ENCODE assay signal across 1 cellular context in the genomic region with DNA sequence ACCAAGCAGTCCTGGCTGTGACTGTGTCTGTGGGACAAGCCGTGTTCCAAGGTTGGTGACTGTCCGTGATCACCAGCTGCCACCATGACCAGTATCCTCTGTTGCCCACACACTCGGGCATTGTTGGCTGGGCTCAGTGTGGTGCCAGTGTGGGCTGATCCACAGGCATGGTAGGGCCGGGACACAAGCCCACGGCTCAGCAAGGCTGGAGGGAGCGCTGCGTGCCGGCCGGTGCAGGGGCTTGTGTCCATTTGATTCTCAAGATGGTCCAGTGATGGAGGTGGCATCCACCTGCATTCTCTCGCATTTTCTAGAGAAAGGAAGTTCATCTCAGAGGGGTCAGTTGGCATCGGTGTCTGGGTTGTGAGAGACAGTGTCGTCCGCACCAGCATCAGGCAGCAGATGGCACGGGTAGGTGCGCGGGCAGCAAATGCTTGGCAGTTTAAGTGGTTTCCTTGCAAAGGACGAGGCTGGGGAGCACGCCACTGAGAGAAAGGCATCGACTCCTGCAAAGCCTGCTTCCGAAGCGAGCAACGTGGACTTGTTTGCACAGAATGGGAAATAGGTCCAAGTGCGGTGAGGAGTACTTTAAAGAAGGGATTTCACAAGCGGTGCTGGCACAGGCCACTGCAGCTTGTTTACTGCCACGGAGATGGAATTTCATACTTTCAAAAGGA.
TF ChIP-seq lines count a peak whose summit lies in the region.

No MANE protein-coding gene starts in this region.

TF ChIP-seq in HepG2, 621 proteins besides CTCF, POLR2A, EP300 and RAD21 (continued from another document and continues in another):
- TF ChIP-seq, protein P1, sequence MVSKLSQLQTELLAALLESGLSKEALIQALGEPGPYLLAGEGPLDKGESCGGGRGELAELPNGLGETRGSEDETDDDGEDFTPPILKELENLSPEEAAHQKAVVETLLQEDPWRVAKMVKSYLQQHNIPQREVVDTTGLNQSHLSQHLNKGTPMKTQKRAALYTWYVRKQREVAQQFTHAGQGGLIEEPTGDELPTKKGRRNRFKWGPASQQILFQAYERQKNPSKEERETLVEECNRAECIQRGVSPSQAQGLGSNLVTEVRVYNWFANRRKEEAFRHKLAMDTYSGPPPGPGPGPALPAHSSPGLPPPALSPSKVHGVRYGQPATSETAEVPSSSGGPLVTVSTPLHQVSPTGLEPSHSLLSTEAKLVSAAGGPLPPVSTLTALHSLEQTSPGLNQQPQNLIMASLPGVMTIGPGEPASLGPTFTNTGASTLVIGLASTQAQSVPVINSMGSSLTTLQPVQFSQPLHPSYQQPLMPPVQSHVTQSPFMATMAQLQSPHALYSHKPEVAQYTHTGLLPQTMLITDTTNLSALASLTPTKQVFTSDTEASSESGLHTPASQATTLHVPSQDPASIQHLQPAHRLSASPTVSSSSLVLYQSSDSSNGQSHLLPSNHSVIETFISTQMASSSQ (IDR thresholded peaks at IDR 0.05; ENCODE audit: low read depth) = no peak
- TF ChIP-seq, protein P1 (CRISPR knock-in tag; IDR thresholded peaks at IDR 0.05; ENCODE audit: borderline replicate concordance) = 0 out of 2 replicates have a peak, but pooled peaks have one; percentile 20
- TF ChIP-seq, protein P2, sequence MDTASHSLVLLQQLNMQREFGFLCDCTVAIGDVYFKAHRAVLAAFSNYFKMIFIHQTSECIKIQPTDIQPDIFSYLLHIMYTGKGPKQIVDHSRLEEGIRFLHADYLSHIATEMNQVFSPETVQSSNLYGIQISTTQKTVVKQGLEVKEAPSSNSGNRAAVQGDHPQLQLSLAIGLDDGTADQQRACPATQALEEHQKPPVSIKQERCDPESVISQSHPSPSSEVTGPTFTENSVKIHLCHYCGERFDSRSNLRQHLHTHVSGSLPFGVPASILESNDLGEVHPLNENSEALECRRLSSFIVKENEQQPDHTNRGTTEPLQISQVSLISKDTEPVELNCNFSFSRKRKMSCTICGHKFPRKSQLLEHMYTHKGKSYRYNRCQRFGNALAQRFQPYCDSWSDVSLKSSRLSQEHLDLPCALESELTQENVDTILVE (CRISPR knock-in tag; IDR thresholded peaks at IDR 0.05) = no peak
- no peak for TF ChIP-seq STAG1 (CRISPR knock-in tag; IDR thresholded peaks at IDR 0.05)
- no peak for TF ChIP-seq SAFB2 (CRISPR knock-in tag; IDR thresholded peaks at IDR 0.05; ENCODE audit: borderline replicate concordance, low read depth)
- no peak for TF ChIP-seq EEA1 (CRISPR knock-in tag; IDR thresholded peaks at IDR 0.05; ENCODE audit: borderline replicate concordance)
- no peak for TF ChIP-seq ZNF12 (CRISPR knock-in tag; IDR thresholded peaks at IDR 0.05)
- TF ChIP-seq ZNF468 (CRISPR knock-in tag; IDR thresholded peaks at IDR 0.05) = no peak
- no peak for TF ChIP-seq ERF (CRISPR knock-in tag; IDR thresholded peaks at IDR 0.05)
- TF ChIP-seq PHF8 (CRISPR knock-in tag; IDR thresholded peaks at IDR 0.05) = no peak
- TF ChIP-seq SAP130 (CRISPR knock-in tag; IDR thresholded peaks at IDR 0.05; ENCODE audit: low read depth) = peak; percentile 36; the same call in 1 of the 2 replicates
- TF ChIP-seq EED (CRISPR knock-in tag; IDR thresholded peaks at IDR 0.05) = no peak
- 0 out of 2 replicates have a peak, but pooled peaks have one; percentile 3 for TF ChIP-seq SMC3 (IDR thresholded peaks at IDR 0.05; ENCODE audit: low read length)
- TF ChIP-seq ZNF44 (CRISPR knock-in tag; IDR thresholded peaks at IDR 0.05) = no peak
- TF ChIP-seq SATB2 (CRISPR knock-in tag; IDR thresholded peaks at IDR 0.05) = no peak
- TF ChIP-seq ZNF136 (CRISPR knock-in tag; IDR thresholded peaks at IDR 0.05; ENCODE audit: low read depth) = no peak
- 0 out of 2 replicates have a peak, but pooled peaks have one; percentile 39 for TF ChIP-seq ZSCAN9 (CRISPR knock-in tag; IDR thresholded peaks at IDR 0.05; ENCODE audit: borderline replicate concordance)
- no peak for TF ChIP-seq ZEB1 (IDR thresholded peaks at IDR 0.05; ENCODE audit: insufficient replicate concordance, low read depth)
- no peak for TF ChIP-seq JUN (CRISPR knock-in tag; IDR thresholded peaks at IDR 0.05)
- no peak for TF ChIP-seq ZNF737 (CRISPR knock-in tag; IDR thresholded peaks at IDR 0.05; ENCODE audit: borderline replicate concordance)
- no peak for TF ChIP-seq REXO4 (CRISPR knock-in tag; IDR thresholded peaks at IDR 0.05; ENCODE audit: borderline replicate concordance)
- TF ChIP-seq, protein P3, sequence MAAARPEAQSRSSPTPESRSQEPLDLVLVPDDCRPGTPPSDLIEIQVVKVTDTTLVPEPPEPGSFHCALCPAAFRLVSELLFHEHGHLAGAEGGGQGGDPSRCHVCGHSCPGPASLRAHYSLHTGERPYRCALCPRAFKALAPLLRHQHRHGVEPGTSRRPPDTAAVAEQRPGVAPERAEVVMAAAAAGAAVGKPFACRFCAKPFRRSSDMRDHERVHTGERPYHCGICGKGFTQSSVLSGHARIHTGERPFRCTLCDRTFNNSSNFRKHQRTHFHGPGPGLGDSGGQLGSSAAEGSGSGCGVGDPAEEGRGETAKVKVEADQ (CRISPR knock-in tag; IDR thresholded peaks at IDR 0.05; ENCODE audit: borderline replicate concordance) = no peak
- TF ChIP-seq CAMTA2 (CRISPR knock-in tag; IDR thresholded peaks at IDR 0.05; ENCODE audit: borderline replicate concordance) = no peak
- TF ChIP-seq MED8 (CRISPR knock-in tag; IDR thresholded peaks at IDR 0.05; ENCODE audit: insufficient replicate concordance) = no peak
- TF ChIP-seq FOXP1 (IDR thresholded peaks at IDR 0.05) = no peak
- peak; percentile 21; the same call in 1 of the 2 replicates for TF ChIP-seq FOXP1 (CRISPR knock-in tag; IDR thresholded peaks at IDR 0.05)
- TF ChIP-seq, protein P4, sequence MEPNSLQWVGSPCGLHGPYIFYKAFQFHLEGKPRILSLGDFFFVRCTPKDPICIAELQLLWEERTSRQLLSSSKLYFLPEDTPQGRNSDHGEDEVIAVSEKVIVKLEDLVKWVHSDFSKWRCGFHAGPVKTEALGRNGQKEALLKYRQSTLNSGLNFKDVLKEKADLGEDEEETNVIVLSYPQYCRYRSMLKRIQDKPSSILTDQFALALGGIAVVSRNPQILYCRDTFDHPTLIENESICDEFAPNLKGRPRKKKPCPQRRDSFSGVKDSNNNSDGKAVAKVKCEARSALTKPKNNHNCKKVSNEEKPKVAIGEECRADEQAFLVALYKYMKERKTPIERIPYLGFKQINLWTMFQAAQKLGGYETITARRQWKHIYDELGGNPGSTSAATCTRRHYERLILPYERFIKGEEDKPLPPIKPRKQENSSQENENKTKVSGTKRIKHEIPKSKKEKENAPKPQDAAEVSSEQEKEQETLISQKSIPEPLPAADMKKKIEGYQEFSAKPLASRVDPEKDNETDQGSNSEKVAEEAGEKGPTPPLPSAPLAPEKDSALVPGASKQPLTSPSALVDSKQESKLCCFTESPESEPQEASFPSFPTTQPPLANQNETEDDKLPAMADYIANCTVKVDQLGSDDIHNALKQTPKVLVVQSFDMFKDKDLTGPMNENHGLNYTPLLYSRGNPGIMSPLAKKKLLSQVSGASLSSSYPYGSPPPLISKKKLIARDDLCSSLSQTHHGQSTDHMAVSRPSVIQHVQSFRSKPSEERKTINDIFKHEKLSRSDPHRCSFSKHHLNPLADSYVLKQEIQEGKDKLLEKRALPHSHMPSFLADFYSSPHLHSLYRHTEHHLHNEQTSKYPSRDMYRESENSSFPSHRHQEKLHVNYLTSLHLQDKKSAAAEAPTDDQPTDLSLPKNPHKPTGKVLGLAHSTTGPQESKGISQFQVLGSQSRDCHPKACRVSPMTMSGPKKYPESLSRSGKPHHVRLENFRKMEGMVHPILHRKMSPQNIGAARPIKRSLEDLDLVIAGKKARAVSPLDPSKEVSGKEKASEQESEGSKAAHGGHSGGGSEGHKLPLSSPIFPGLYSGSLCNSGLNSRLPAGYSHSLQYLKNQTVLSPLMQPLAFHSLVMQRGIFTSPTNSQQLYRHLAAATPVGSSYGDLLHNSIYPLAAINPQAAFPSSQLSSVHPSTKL (CRISPR knock-in tag; IDR thresholded peaks at IDR 0.05) = peak; percentile 75
- no peak for TF ChIP-seq CREM (IDR thresholded peaks at IDR 0.05)
- no peak for TF ChIP-seq CREM (CRISPR knock-in tag; IDR thresholded peaks at IDR 0.05)
- TF ChIP-seq FOXA1 (IDR thresholded peaks at IDR 0.05) = no peak
- TF ChIP-seq FOXA1 (CRISPR knock-in tag; IDR thresholded peaks at IDR 0.05) = peak; percentile 46; the same call in 1 of the 2 replicates
- no peak for TF ChIP-seq ZNF83 (CRISPR knock-in tag; IDR thresholded peaks at IDR 0.05; ENCODE audit: borderline replicate concordance)
- TF ChIP-seq ELF4 (CRISPR knock-in tag; IDR thresholded peaks at IDR 0.05; ENCODE audit: borderline replicate concordance) = no peak
- TF ChIP-seq CC2D1A (CRISPR knock-in tag; IDR thresholded peaks at IDR 0.05) = no peak
- TF ChIP-seq SNRNP70 (IDR thresholded peaks at IDR 0.05; ENCODE audit: low read depth, low read length) = no peak
- TF ChIP-seq, protein P5, sequence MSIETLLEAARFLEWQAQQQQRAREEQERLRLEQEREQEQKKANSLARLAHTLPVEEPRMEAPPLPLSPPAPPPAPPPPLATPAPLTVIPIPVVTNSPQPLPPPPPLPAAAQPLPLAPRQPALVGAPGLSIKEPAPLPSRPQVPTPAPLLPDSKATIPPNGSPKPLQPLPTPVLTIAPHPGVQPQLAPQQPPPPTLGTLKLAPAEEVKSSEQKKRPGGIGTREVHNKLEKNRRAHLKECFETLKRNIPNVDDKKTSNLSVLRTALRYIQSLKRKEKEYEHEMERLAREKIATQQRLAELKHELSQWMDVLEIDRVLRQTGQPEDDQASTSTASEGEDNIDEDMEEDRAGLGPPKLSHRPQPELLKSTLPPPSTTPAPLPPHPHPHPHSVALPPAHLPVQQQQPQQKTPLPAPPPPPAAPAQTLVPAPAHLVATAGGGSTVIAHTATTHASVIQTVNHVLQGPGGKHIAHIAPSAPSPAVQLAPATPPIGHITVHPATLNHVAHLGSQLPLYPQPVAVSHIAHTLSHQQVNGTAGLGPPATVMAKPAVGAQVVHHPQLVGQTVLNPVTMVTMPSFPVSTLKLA (IDR thresholded peaks at IDR 0.05) = no peak
- no peak for TF ChIP-seq NR2F1 (CRISPR knock-in tag; IDR thresholded peaks at IDR 0.05)
- TF ChIP-seq ZNF34 (CRISPR knock-in tag; IDR thresholded peaks at IDR 0.05; ENCODE audit: borderline replicate concordance) = no peak
- no peak for TF ChIP-seq RFXAP (CRISPR knock-in tag; IDR thresholded peaks at IDR 0.05; ENCODE audit: borderline replicate concordance)
- no peak for TF ChIP-seq ZNF180 (CRISPR knock-in tag; IDR thresholded peaks at IDR 0.05; ENCODE audit: borderline replicate concordance, low read depth)
- TF ChIP-seq JDP2 (CRISPR knock-in tag; IDR thresholded peaks at IDR 0.05; ENCODE audit: borderline replicate concordance) = no peak
- TF ChIP-seq, protein P6, sequence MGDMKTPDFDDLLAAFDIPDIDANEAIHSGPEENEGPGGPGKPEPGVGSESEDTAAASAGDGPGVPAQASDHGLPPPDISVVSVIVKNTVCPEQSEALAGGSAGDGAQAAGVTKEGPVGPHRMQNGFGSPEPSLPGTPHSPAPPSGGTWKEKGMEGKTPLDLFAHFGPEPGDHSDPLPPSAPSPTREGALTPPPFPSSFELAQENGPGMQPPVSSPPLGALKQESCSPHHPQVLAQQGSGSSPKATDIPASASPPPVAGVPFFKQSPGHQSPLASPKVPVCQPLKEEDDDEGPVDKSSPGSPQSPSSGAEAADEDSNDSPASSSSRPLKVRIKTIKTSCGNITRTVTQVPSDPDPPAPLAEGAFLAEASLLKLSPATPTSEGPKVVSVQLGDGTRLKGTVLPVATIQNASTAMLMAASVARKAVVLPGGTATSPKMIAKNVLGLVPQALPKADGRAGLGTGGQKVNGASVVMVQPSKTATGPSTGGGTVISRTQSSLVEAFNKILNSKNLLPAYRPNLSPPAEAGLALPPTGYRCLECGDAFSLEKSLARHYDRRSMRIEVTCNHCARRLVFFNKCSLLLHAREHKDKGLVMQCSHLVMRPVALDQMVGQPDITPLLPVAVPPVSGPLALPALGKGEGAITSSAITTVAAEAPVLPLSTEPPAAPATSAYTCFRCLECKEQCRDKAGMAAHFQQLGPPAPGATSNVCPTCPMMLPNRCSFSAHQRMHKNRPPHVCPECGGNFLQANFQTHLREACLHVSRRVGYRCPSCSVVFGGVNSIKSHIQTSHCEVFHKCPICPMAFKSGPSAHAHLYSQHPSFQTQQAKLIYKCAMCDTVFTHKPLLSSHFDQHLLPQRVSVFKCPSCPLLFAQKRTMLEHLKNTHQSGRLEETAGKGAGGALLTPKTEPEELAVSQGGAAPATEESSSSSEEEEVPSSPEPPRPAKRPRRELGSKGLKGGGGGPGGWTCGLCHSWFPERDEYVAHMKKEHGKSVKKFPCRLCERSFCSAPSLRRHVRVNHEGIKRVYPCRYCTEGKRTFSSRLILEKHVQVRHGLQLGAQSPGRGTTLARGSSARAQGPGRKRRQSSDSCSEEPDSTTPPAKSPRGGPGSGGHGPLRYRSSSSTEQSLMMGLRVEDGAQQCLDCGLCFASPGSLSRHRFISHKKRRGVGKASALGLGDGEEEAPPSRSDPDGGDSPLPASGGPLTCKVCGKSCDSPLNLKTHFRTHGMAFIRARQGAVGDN (CRISPR knock-in tag; IDR thresholded peaks at IDR 0.05) = peak; percentile 47
- TF ChIP-seq KLF15 (CRISPR knock-in tag; IDR thresholded peaks at IDR 0.05; ENCODE audit: borderline replicate concordance) = no peak
- TF ChIP-seq NAIF1 (CRISPR knock-in tag; IDR thresholded peaks at IDR 0.05; ENCODE audit: borderline replicate concordance) = no peak
- TF ChIP-seq ZNF549 (CRISPR knock-in tag; IDR thresholded peaks at IDR 0.05) = no peak
- TF ChIP-seq, protein P7, sequence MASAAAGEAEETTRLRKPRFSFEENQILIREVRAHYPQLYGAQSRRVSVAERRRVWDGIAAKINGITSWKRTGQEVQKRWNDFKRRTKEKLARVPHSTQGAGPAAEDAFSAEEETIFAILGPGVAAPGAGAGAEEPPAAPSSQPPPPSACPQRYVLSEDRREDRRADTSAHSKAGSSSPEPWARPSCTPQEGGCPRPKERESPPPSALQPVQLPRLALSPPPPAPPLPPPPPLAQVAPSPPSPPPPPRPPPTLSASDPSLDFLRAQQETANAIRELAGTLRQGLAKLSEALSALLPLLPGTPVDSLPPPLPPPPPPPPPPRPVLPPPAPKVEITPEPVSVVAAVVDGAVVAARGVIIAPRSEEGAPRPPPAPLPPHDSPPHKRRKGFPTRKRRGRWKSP (CRISPR knock-in tag; IDR thresholded peaks at IDR 0.05) = no peak
- no peak; the same call in 1 of the 2 replicates for TF ChIP-seq RARA (CRISPR knock-in tag; IDR thresholded peaks at IDR 0.05)
